In the genomic region with DNA sequence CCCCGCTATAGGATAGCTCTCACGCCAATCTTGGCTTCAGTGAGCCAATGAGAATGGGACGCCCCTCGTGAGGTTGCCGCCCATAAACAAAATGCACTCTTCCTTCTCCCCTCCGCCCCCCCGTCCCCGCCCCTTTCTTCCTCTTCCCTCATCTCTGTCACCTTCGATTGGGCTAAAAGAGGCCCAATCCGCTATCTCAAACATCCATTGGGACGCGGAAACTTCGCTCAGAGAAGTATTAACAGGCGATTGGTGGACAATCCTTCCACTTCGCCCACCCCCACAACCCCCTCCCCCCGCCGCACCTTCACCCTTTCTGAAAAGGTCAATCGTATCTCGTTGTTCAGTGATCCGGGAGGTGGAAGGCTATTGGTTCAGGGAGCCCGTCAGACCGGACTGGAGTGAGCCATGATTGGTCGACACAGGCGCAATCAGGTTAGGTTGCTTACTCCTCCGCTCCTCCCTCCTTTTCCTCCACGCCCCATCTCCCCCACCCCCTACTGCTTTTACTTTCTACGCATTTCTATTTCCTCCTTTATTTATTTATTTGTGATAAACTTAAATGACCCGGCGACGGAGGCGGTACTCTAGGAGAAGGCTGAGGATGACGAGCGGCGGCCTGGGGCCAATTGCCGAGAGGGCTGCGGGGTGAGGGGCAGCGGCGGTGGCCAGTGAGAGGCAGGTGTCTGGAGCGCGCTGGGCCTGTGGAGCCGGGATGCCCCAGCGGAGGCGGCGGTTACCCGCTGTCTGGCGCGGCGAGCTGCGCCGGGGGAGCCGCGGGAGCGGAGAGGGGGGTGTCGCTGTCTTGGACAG, we compare ENCODE assay signal across 8 cellular contexts. TPM values are rescaled to one million over a fixed set of nuclear protein-coding genes. Genes with fewer than 3 reads are reported as not detected.
DNase-seq lines count a peak whose midpoint lies in the region; ATAC-seq and TF ChIP-seq lines count a peak whose summit lies in the region.

No MANE protein-coding gene starts in this region.

- peak overlapping the region; percentile 91 for H3K4me3 Mint-ChIP-seq in activated CD4-positive, alpha-beta T cell treated with anti-CD3 and anti-CD28 coated beads, Interleukin-2, amount 10 ng/mL, durations not matched to agents 24 days and 14 days

- H3K9me3 Mint-ChIP-seq in activated CD4-positive, alpha-beta T cell treated with anti-CD3 and anti-CD28 coated beads, Interleukin-2, amount 10 ng/mL, durations not matched to agents 24 days and 14 days: no peaks in the 10 kb centered on the region

- ATAC-seq in HG03457 (IDR thresholded peaks at IDR 0.05; ENCODE audit: unreplicated experiment): peak; percentile 81

- H3K27me3 ChIP-seq in BJ (ENCODE audit: control insufficient read depth, insufficient read depth, low read length): no peaks in the 10 kb centered on the region
- H3K27me3 ChIP-seq in colonic mucosa: no peaks in the 10 kb centered on the region

- no peaks in the 10 kb centered on the region for H3K27me3 Mint-ChIP-seq in activated CD4-positive, alpha-beta T cell treated with anti-CD3 and anti-CD28 coated beads, Interleukin-2, amount 10 ng/mL, durations not matched to agents 24 days and 14 days

- DNase-seq in BJ (ENCODE audit: low read depth) (peak; percentile 98), GM19240 (ENCODE audit: insufficient read length, low spot score) (peak; percentile 45), NCI-H524 (lab: John Stamatoyannopoulos, UW) (peak; percentile 100), colonic mucosa (peak; percentile 99), kidney tubule cell (ENCODE audit: low spot score) (peak; percentile 100)
- DNase-seq in activated CD4-positive, alpha-beta T cell treated with anti-CD3 and anti-CD28 coated beads, Interleukin-2, amount 10 ng/mL, durations not matched to agents 24 days and 14 days: peak; percentile 99
- DNase-seq in stimulated activated CD4-positive, alpha-beta T cell treated with anti-CD3 and anti-CD28 coated beads, Interleukin-1b, Interleukin-23, amount 100 ng/mL, for 1 hour (ENCODE audit: low read depth in 2 of 2): peak; percentile 84 to 92

- intact Hi-C loops in activated CD4-positive, alpha-beta T cell treated with anti-CD3 and anti-CD28 coated beads, Interleukin-2, amount 10 ng/mL, durations not matched to agents 24 days and 14 days (cut with micrococcal nuclease): loop anchor here (1.0 to 10.0 kb wide), 8 partner anchors 18 to 1451 kb away; partner anchors contain the start of genes CCDC191, QTRT2 and USF3
- intact Hi-C loops in colonic mucosa (cut with DNase I): loop anchor here (5.0 kb wide), 1 partner anchor 45 kb away; no protein-coding TSS in a partner anchor

- CTCF ChIA-PET in BJ (lab: Yijun Ruan, JAX): interaction anchor here (0.8 to 1.1 kb wide), 2 partner anchors 22 to 666 kb away, joined by 3 read pairs; no protein-coding TSS in a partner anchor

- peak overlapping the region; percentile 74 to 98 for H3K9ac ChIP-seq in colonic mucosa (ENCODE audit: low read depth in 2 of 2, low read length in 2 of 2)

- no peaks in the 10 kb centered on the region for H3K9me3 ChIP-seq in colonic mucosa

- H3K4me1 ChIP-seq in colonic mucosa: peaks cover 3% of the 10 kb centered on the region

- no peak for TF ChIP-seq CTCF in BJ (IDR thresholded peaks at IDR 0.05; ENCODE audit: insufficient read depth, low read depth, low read length)
- no peak for TF ChIP-seq CTCF in colonic mucosa (IDR thresholded peaks at IDR 0.05)

- H3K27ac ChIP-seq in colonic mucosa: peak overlapping the region; percentile 93

- peaks cover 4% of the 10 kb centered on the region for H3K36me3 Mint-ChIP-seq in activated CD4-positive, alpha-beta T cell treated with anti-CD3 and anti-CD28 coated beads, Interleukin-2, amount 10 ng/mL, durations not matched to agents 24 days and 14 days (ENCODE audit: low read depth)

- H3K27ac Mint-ChIP-seq in activated CD4-positive, alpha-beta T cell treated with anti-CD3 and anti-CD28 coated beads, Interleukin-2, amount 10 ng/mL, durations not matched to agents 24 days and 14 days: peak overlapping the region; percentile 98

- H3K4me3 ChIP-seq in BJ (ENCODE audit: low read depth, low read length): peak overlapping the region; percentile 81
- peak overlapping the region; percentile 76 for H3K4me3 ChIP-seq in colonic mucosa

- POLR2A ChIA-PET in BJ (lab: Charles Lee): interaction anchor here (0.6 to 0.7 kb wide), 2 partner anchors 583 to 747 kb away, joined by 4 read pairs; no protein-coding TSS in a partner anchor

- H3K4me1 Mint-ChIP-seq in activated CD4-positive, alpha-beta T cell treated with anti-CD3 and anti-CD28 coated beads, Interleukin-2, amount 10 ng/mL, durations not matched to agents 24 days and 14 days: peaks cover 16% of the 10 kb centered on the region

- H3K36me3 ChIP-seq in BJ (ENCODE audit: control insufficient read depth, insufficient read depth, low read length): no peaks in the 10 kb centered on the region
- H3K36me3 ChIP-seq in colonic mucosa: no peaks in the 10 kb centered on the region

RNA-seq across cellular contexts. Expression of gene ZBTB20, which starts 0.4 kb away (rescaled TPM):
- 4.7 and 6.0 TPM in 2 replicates for polyA plus RNA-seq in BJ (2011; rRNA removed)
- 75.6 and 83.4 TPM in 2 replicates for polyA minus RNA-seq in BJ (2011; rRNA and poly(A)+ RNA removed)
- 1.6 and 2.3 TPM in 2 replicates for total RNA-seq in activated CD4-positive, alpha-beta T cell treated with anti-CD3 and anti-CD28 coated beads, Interleukin-2, amount 10 ng/mL, durations not matched to agents 24 days and 14 days
- 10 to 100 TPM; 12.7 to 21.2 TPM for total RNA-seq in colonic mucosa

Comparison
In these comparisons a context has a peak if more than half of its experiments do, and no peak if none do; other contexts are left out.
1. Peak in every context shown above with its lines: DNase-seq, ATAC-seq, H3K4me3 ChIP-seq and H3K27ac ChIP-seq.
2. DNase-seq: peak in every context shown above with its lines; median percentile 100 in NCI-H524; 100 in kidney tubule cell; 99 in activated CD4-positive, alpha-beta T cell treated with anti-CD3 and anti-CD28 coated beads, Interleukin-2, amount 10 ng/mL, durations not matched to agents 24 days and 14 days; 99 in colonic mucosa; 98 in BJ; 88 in stimulated activated CD4-positive, alpha-beta T cell treated with anti-CD3 and anti-CD28 coated beads, Interleukin-1b, Interleukin-23, amount 100 ng/mL, for 1 hour; 45 in GM19240.